17 cellular contexts compared by ENCODE assay signal in genomic region chr11:62688481-62688880, GRCh38. TPM values are rescaled to one million over a fixed set of nuclear protein-coding genes. Genes with fewer than 3 reads are reported as not detected.
DNase-seq lines count a peak whose midpoint lies in the region; ATAC-seq, FAIRE-seq and TF ChIP-seq lines count a peak whose summit lies in the region.
"Had no signal": no experiment of that assay in that cellular context is flagged by ENCODE, and none has a peak within 500 bp of the region (broad histone marks: within the 10 kb centered on the region; RNA-seq: fewer than 3 reads in every experiment).

No MANE protein-coding gene starts in this region.

- no peak for DNase-seq in A673 (ENCODE audit: low spot score)
- DNase-seq in adipocyte (ENCODE audit: low read depth): peak; percentile 22
- DNase-seq in foreskin fibroblast: peak in 1 of 2 donors; percentile 55
- no peak for DNase-seq in GM12892 (ENCODE audit: insufficient read length)
- no peak for DNase-seq in left colon
- DNase-seq: ACHN; activated CD4-positive, CD25-positive, alpha-beta regulatory T cell treated with anti-CD3 and anti-CD28 coated beads, Interleukin-2, amount 50 U/mL, for 72 hours; COR-L47; GDM1 had no signal

- H3K9me3 Mint-ChIP-seq in stimulated activated memory B cell treated with anti-CD40 and anti-IgM and Interleukin-4, amounts not matched to agents 10 μg/mL and 1 μg/mL and 100 μg/mL, for 72 hours: no peaks in the 10 kb centered on the region
- H3K9me3 Mint-ChIP-seq: activated naive CD4-positive, alpha-beta T cell treated with anti-CD3 and anti-CD28 coated beads, Interleukin-2, amount 50 U/mL, for 24 hours; memory B cell; type B pancreatic cell had no signal

- peak overlapping the region; percentile 42 for H3K27ac ChIP-seq in A673 (ENCODE audit: low read depth, low read length, poor library complexity, severe bottlenecking)
- peak overlapping the region; percentile 36 for H3K27ac ChIP-seq in rectal smooth muscle tissue (ENCODE audit: low read depth, low read length)
- H3K27ac ChIP-seq: parathyroid adenoma had no signal

- no peak for TF ChIP-seq CTCF in A673 (conservative IDR thresholded peaks at IDR 0.05; ENCODE audit: low read depth, low read length)
- TF ChIP-seq CTCF in foreskin fibroblast (IDR thresholded peaks at IDR 0.05; ENCODE audit: low read depth, low read length): no peak

- H3K4me3 ChIP-seq in A673 (ENCODE audit: low read depth, low read length, poor library complexity, severe bottlenecking) (no peak overlapping the region), adipocyte (ENCODE audit: low read length) (peak overlapping the region; percentile 84), foreskin fibroblast (ENCODE audit: low read depth in 1 of 2, low read length in 2 of 2) (peak overlapping the region; percentile 40 to 81), rectal smooth muscle tissue (ENCODE audit: low read length) (peak overlapping the region; percentile 49)

- TF ChIP-seq POLR2A in GM12892 (IDR thresholded peaks at IDR 0.05; ENCODE audit: low read depth, low read length): no peak

- H3K9ac ChIP-seq in adipocyte (ENCODE audit: low read length) (peak overlapping the region; percentile 89), rectal smooth muscle tissue (ENCODE audit: low read length) (no peak overlapping the region)
- H3K9ac ChIP-seq: parathyroid adenoma had no signal

- peaks cover 27% of the 10 kb centered on the region for H3K36me3 Mint-ChIP-seq in stimulated activated memory B cell treated with anti-CD40 and anti-IgM and Interleukin-4, amounts not matched to agents 10 μg/mL and 1 μg/mL and 100 μg/mL, for 72 hours

- peaks cover 31% of the 10 kb centered on the region for H3K36me3 ChIP-seq in A673 (ENCODE audit: insufficient read depth, low read length, poor library complexity, severe bottlenecking)
- peaks cover 36% of the 10 kb centered on the region for H3K36me3 ChIP-seq in adipocyte (ENCODE audit: control insufficient read depth, insufficient read depth, low read length, severe bottlenecking)
- H3K36me3 ChIP-seq in rectal smooth muscle tissue (ENCODE audit: control insufficient read depth, insufficient read depth, low read length): peaks cover 14% of the 10 kb centered on the region

- no peak overlapping the region for H3K27ac Mint-ChIP-seq in stimulated activated memory B cell treated with anti-CD40 and anti-IgM and Interleukin-4, amounts not matched to agents 10 μg/mL and 1 μg/mL and 100 μg/mL, for 72 hours
- H3K27ac Mint-ChIP-seq: activated naive CD4-positive, alpha-beta T cell treated with anti-CD3 and anti-CD28 coated beads, Interleukin-2, amount 50 U/mL, for 24 hours; memory B cell; type B pancreatic cell had no signal

- H3K4me3 Mint-ChIP-seq in stimulated activated memory B cell treated with anti-CD40 and anti-IgM and Interleukin-4, amounts not matched to agents 10 μg/mL and 1 μg/mL and 100 μg/mL, for 72 hours: no peak overlapping the region
- H3K4me3 Mint-ChIP-seq: activated naive CD4-positive, alpha-beta T cell treated with anti-CD3 and anti-CD28 coated beads, Interleukin-2, amount 50 U/mL, for 24 hours; memory B cell had no signal

- no TSS peak for BruUV-seq in A673 (replicated peaks; lab: Mats Ljungman, UMichigan)

- intact Hi-C loops in A673 (cut with micrococcal nuclease; ENCODE audit: unreplicated experiment) (no loop called here), left colon (cut with DNase I, micrococcal nuclease) (no loop called here)

- H3K4me1 ChIP-seq in A673 (ENCODE audit: insufficient read depth, low read length, poor library complexity, severe bottlenecking): peaks cover 12% of the 10 kb centered on the region
- peaks cover 16% of the 10 kb centered on the region for H3K4me1 ChIP-seq in adipocyte (ENCODE audit: control insufficient read depth, insufficient read depth, low read length)
- peaks cover 2% of the 10 kb centered on the region for H3K4me1 ChIP-seq in rectal smooth muscle tissue (ENCODE audit: control insufficient read depth, insufficient read depth, low read length)
- H3K4me1 ChIP-seq: parathyroid adenoma had no signal

- H3K27me3 Mint-ChIP-seq in stimulated activated memory B cell treated with anti-CD40 and anti-IgM and Interleukin-4, amounts not matched to agents 10 μg/mL and 1 μg/mL and 100 μg/mL, for 72 hours: peaks cover 9% of the 10 kb centered on the region
- H3K27me3 Mint-ChIP-seq: type B pancreatic cell had no signal

- no peaks in the 10 kb centered on the region for H3K4me1 Mint-ChIP-seq in stimulated activated memory B cell treated with anti-CD40 and anti-IgM and Interleukin-4, amounts not matched to agents 10 μg/mL and 1 μg/mL and 100 μg/mL, for 72 hours
- H3K4me1 Mint-ChIP-seq: activated naive CD4-positive, alpha-beta T cell treated with anti-CD3 and anti-CD28 coated beads, Interleukin-2, amount 50 U/mL, for 24 hours; memory B cell had no signal

- POLR2A ChIA-PET in A673 (lab: Charles Lee; ENCODE audit: low non-redundant PET): no interaction called here

- CTCF ChIA-PET in A673 (lab: Charles Lee): no interaction called here

- no peaks in the 10 kb centered on the region for H3K9me3 ChIP-seq in A673 (ENCODE audit: low read depth, low read length, poor library complexity, severe bottlenecking)
- no peaks in the 10 kb centered on the region for H3K9me3 ChIP-seq in adipocyte (ENCODE audit: control insufficient read depth, low read length)

- FAIRE-seq in GM12892 (lab: Jason Lieb, UNC): no peak

- H3K27me3 ChIP-seq in A673 (replicated peaks; ENCODE audit: insufficient read depth, low read depth, low read length, poor library complexity) (no peaks in the 10 kb centered on the region), adipocyte (replicated peaks; ENCODE audit: control insufficient read depth, insufficient read depth, low read length) (no peaks in the 10 kb centered on the region), rectal smooth muscle tissue (ENCODE audit: control insufficient read depth, insufficient read depth, low read length) (peaks cover 5% of the 10 kb centered on the region)

- ATAC-seq in GM21360 (IDR thresholded peaks at IDR 0.05; ENCODE audit: unreplicated experiment): no peak
- ATAC-seq in left colon: no peak
- ATAC-seq in stimulated activated memory B cell treated with anti-CD40 and anti-IgM and Interleukin-4, amounts not matched to agents 10 μg/mL and 1 μg/mL and 100 μg/mL, for 72 hours: no peak

RNA-seq across cellular contexts. Expression of gene LRRN4CL, which starts 0.8 kb away (rescaled TPM):
- 0.37 and 0.52 TPM in 2 replicates for total RNA-seq in A673 (2021)
- polyA plus RNA-seq in GM12892 (2012; ENCODE audit: missing spikeins): not detected
- total RNA-seq in left colon: 1 to 10 TPM; 2.2 to 3.6 TPM
- total RNA-seq: HT-29 had no signal

RNA-seq across cellular contexts. Expression of gene UBXN1, which starts 9.6 kb away (rescaled TPM):
- total RNA-seq in A673 (2021): 143 and 147 TPM in 2 replicates
- polyA plus RNA-seq in GM12892 (2012; ENCODE audit: missing spikeins): 101 TPM
- 10 to 100 TPM; 66.9 to 88.9 TPM for total RNA-seq in left colon

RNA-seq across cellular contexts. Expression of gene LBHD1, which starts 16.4 kb away (rescaled TPM):
- total RNA-seq in A673 (2021) (7.1 and 7.8 TPM in 2 replicates), left colon (10 to 100 TPM in 1 of 2 donors, 1 to 10 TPM in 1; 6.5 to 12.8 TPM)
- 10.4 TPM for polyA plus RNA-seq in GM12892 (2012; ENCODE audit: missing spikeins)

RNA-seq across cellular contexts. Expression of gene UQCC3, which starts 17.0 kb away (rescaled TPM):
- total RNA-seq in A673 (2021) (28.0 and 29.0 TPM in 2 replicates), left colon (10 to 100 TPM; 13.2 to 13.3 TPM)
- 3.3 TPM for polyA plus RNA-seq in GM12892 (2012; ENCODE audit: missing spikeins)

RNA-seq across cellular contexts. Expression of gene BSCL2, which starts 18.7 kb away (rescaled TPM):
- total RNA-seq in A673 (2021) (123 and 132 TPM in 2 replicates), left colon (10 to 100 TPM; 38.8 to 53.2 TPM)
- polyA plus RNA-seq in GM12892 (2012; ENCODE audit: missing spikeins): 28.5 TPM
